1 cellular context compared by ENCODE assay signal in genomic region chr16:68778551-68779231, GRCh38.
TF ChIP-seq lines count a peak whose summit lies in the region.

No MANE protein-coding gene starts in this region.

TF ChIP-seq in K562, 482 proteins besides CTCF, POLR2A, EP300 and RAD21 (continued from another document):
- no peak for TF ChIP-seq ZBTB33 (CRISPR knock-in tag; IDR thresholded peaks at IDR 0.05)
- TF ChIP-seq ZNF121 (CRISPR knock-in tag; conservative IDR thresholded peaks at IDR 0.05): no peak
- no peak for TF ChIP-seq ZNF24 (IDR thresholded peaks at IDR 0.05)
- TF ChIP-seq ZNF609 (CRISPR knock-in tag; IDR thresholded peaks at IDR 0.05; ENCODE audit: borderline replicate concordance): no peak
- no peak for TF ChIP-seq TEAD4 (IDR thresholded peaks at IDR 0.05; ENCODE audit: low read length)
- no peak for TF ChIP-seq TEAD4 (CRISPR knock-in tag; IDR thresholded peaks at IDR 0.05; ENCODE audit: borderline replicate concordance)
- TF ChIP-seq MLX (CRISPR knock-in tag; conservative IDR thresholded peaks at IDR 0.05): no peak
